ENCODE assay signal across 18 cellular contexts in genomic region chr11:100981196-100981824, GRCh38.
"Had no signal": no experiment of that assay in that cellular context is flagged by ENCODE, and none has a peak within 500 bp of the region (broad histone marks: within the 10 kb centered on the region; RNA-seq: fewer than 3 reads in every experiment).

No MANE protein-coding gene starts in this region.

- H3K4me3 Mint-ChIP-seq: activated naive CD8-positive, alpha-beta T cell treated with anti-CD3 and anti-CD28 coated beads, Interleukin-2, amount 10 ng/mL, durations not matched to agents 7 days and 5 days; activated T-cell treated with anti-CD3 and anti-CD28 coated beads, Interleukin-2, amount 50 U/mL, for 4 hours; memory B cell; natural killer cell treated with Interleukin-12 subunit alpha and Interleukin-12 subunit beta and Interleukin-15 and Interleukin-18, amount 100 ng/mL, for 72 hours; stimulated activated naive CD8-positive, alpha-beta T cell treated with anti-CD3 and anti-CD28 coated beads, Interleukin-15, amount 100 ng/mL, for 72 hours; T-helper 1 cell treated with Interleukin-12 subunit alpha and Interleukin-12 subunit beta and Interleukin-4 antibody, amounts not matched to agents 30 μg/mL and 1 μg/mL, for 36 hours; WTC11 had no signal

- H3K4me1 Mint-ChIP-seq: activated naive CD8-positive, alpha-beta T cell treated with anti-CD3 and anti-CD28 coated beads, Interleukin-2, amount 10 ng/mL, durations not matched to agents 7 days and 5 days; stimulated activated naive CD8-positive, alpha-beta T cell treated with anti-CD3 and anti-CD28 coated beads, Interleukin-15, amount 100 ng/mL, for 72 hours had no signal

- H3K27ac Mint-ChIP-seq: activated naive CD8-positive, alpha-beta T cell treated with anti-CD3 and anti-CD28 coated beads, Interleukin-2, amount 10 ng/mL, durations not matched to agents 7 days and 5 days; memory B cell; natural killer cell treated with Interleukin-12 subunit alpha and Interleukin-12 subunit beta and Interleukin-15 and Interleukin-18, amount 100 ng/mL, for 72 hours; stimulated activated naive CD8-positive, alpha-beta T cell treated with anti-CD3 and anti-CD28 coated beads, Interleukin-15, amount 100 ng/mL, for 72 hours; T-helper 1 cell treated with Interleukin-12 subunit alpha and Interleukin-12 subunit beta and Interleukin-4 antibody, amounts not matched to agents 30 μg/mL and 1 μg/mL, for 36 hours; WTC11 had no signal

- H3K9me3 Mint-ChIP-seq: activated naive CD8-positive, alpha-beta T cell treated with anti-CD3 and anti-CD28 coated beads, Interleukin-2, amount 10 ng/mL, durations not matched to agents 7 days and 5 days; memory B cell; stimulated activated naive CD8-positive, alpha-beta T cell treated with anti-CD3 and anti-CD28 coated beads, Interleukin-15, amount 100 ng/mL, for 72 hours; T-helper 1 cell treated with Interleukin-12 subunit alpha and Interleukin-12 subunit beta and Interleukin-4 antibody, amounts not matched to agents 30 μg/mL and 1 μg/mL, for 36 hours; WTC11 had no signal

- DNase-seq: activated CD4-positive, alpha-beta T cell treated with anti-CD3 and anti-CD28 coated beads, Interleukin-2, amount 50 U/mL, for 4 hours; activated CD8-positive, alpha-beta memory T cell treated with anti-CD3 and anti-CD28 coated beads for 24 hours; activated CD8-positive, alpha-beta memory T cell treated with anti-CD3 and anti-CD28 coated beads, Interleukin-2, amount 50 U/mL, for 4 hours; activated naive CD4-positive, alpha-beta T cell treated with Interleukin-2 at 50 U/mL for 16 hours; activated naive CD8-positive, alpha-beta T cell treated with anti-CD3 and anti-CD28 coated beads, Interleukin-2, amount 10 ng/mL, durations not matched to agents 7 days and 5 days; activated T-cell treated with anti-CD3 and anti-CD28 coated beads, Interleukin-2, amount 50 U/mL, for 4 hours; amygdala; cerebellar nuclear complex; left ventricle myocardium superior; right lobe of liver; stimulated activated CD4-positive, alpha-beta T cell treated with anti-CD3 and anti-CD28 coated beads, Interleukin-1b, Interleukin-23, amount 100 ng/mL, for 48 hours; stimulated activated naive CD8-positive, alpha-beta T cell treated with anti-CD3 and anti-CD28 coated beads, Interleukin-15, amount 100 ng/mL, for 72 hours; T1000; tibial artery had no signal

- H3K36me3 Mint-ChIP-seq: activated naive CD8-positive, alpha-beta T cell treated with anti-CD3 and anti-CD28 coated beads, Interleukin-2, amount 10 ng/mL, durations not matched to agents 7 days and 5 days; natural killer cell treated with Interleukin-12 subunit alpha and Interleukin-12 subunit beta and Interleukin-15 and Interleukin-18, amount 100 ng/mL, for 72 hours had no signal

- H3K27me3 Mint-ChIP-seq: activated naive CD8-positive, alpha-beta T cell treated with anti-CD3 and anti-CD28 coated beads, Interleukin-2, amount 10 ng/mL, durations not matched to agents 7 days and 5 days; memory B cell; natural killer cell treated with Interleukin-12 subunit alpha and Interleukin-12 subunit beta and Interleukin-15 and Interleukin-18, amount 100 ng/mL, for 72 hours; stimulated activated naive CD8-positive, alpha-beta T cell treated with anti-CD3 and anti-CD28 coated beads, Interleukin-15, amount 100 ng/mL, for 72 hours had no signal

- ATAC-seq: activated T-cell treated with anti-CD3 and anti-CD28 coated beads, Interleukin-2, amount 50 U/mL, for 4 hours; left ventricle myocardium superior; natural killer cell treated with Interleukin-12 subunit alpha and Interleukin-12 subunit beta and Interleukin-15 and Interleukin-18, amount 100 ng/mL, for 72 hours; right lobe of liver; stimulated activated naive CD8-positive, alpha-beta T cell treated with anti-CD3 and anti-CD28 coated beads, Interleukin-15, amount 100 ng/mL, for 72 hours; WTC11 had no signal
